21 cellular contexts compared by ENCODE assay signal in genomic region chr21:42688226-42688840, GRCh38. TPM values are rescaled to one million over a fixed set of nuclear protein-coding genes. Genes with fewer than 3 reads are reported as not detected.
A peak's percentile ranks its signal among the peaks of the same experiment; 100 is the strongest.
DNase-seq lines count a peak whose midpoint lies in the region; ATAC-seq and TF ChIP-seq lines count a peak whose summit lies in the region.
"Had no signal": no experiment of that assay in that cellular context is flagged by ENCODE, and none has a peak within 500 bp of the region (broad histone marks: within the 10 kb centered on the region; RNA-seq: fewer than 3 reads in every experiment).

No MANE protein-coding gene starts in this region.

- no peaks in the 10 kb centered on the region for H3K9me3 ChIP-seq in osteoblast (ENCODE audit: low read depth, low read length)
- H3K9me3 ChIP-seq in aorta (ENCODE audit: control insufficient read depth, low read length) = no peaks in the 10 kb centered on the region
- H3K9me3 ChIP-seq: A549, BE2C had no signal

- no peak overlapping the region for H3K4me3 ChIP-seq in osteoblast (ENCODE audit: insufficient read depth, low read length)
- no peak overlapping the region for H3K4me3 ChIP-seq in aorta (ENCODE audit: low read length in 2 of 2)
- H3K4me3 ChIP-seq: A549, GM23248 had no signal

- CTCF ChIA-PET in activated naive CD4-positive, alpha-beta T cell treated with anti-CD3 and anti-CD28 coated beads, Interleukin-2, amount 10 ng/mL, durations not matched to agents 7 days and 5 days (lab: Charles Lee) = no interaction called here
- CTCF ChIA-PET in activated naive CD4-positive, alpha-beta T cell treated with anti-CD3 and anti-CD28 coated beads for 36 hours (lab: Charles Lee) = no interaction called here

- H3K4me3 Mint-ChIP-seq in activated naive CD4-positive, alpha-beta T cell treated with anti-CD3 and anti-CD28 coated beads, Interleukin-2, amount 10 ng/mL, durations not matched to agents 7 days and 5 days = no peak overlapping the region
- H3K4me3 Mint-ChIP-seq in activated naive CD4-positive, alpha-beta T cell treated with anti-CD3 and anti-CD28 coated beads for 36 hours = no peak overlapping the region
- no peak overlapping the region for H3K4me3 Mint-ChIP-seq in activated T-helper 17 cell treated with anti-CD3 and anti-CD28 coated beads, Interleukin-2, amount 50 U/mL, for 72 hours
- no peak overlapping the region for H3K4me3 Mint-ChIP-seq in natural killer cell treated with Interleukin-12 subunit alpha and Interleukin-12 subunit beta and Interleukin-15 and Interleukin-18, amount 100 ng/mL, for 72 hours
- H3K4me3 Mint-ChIP-seq: CD4-positive, alpha-beta memory T cell had no signal

- H3K4me1 ChIP-seq in osteoblast (ENCODE audit: insufficient read depth, low read length) (peaks cover 5% of the 10 kb centered on the region), aorta (ENCODE audit: control insufficient read depth in 1 of 2, insufficient read depth in 2 of 2, low read length in 2 of 2) (no peaks in the 10 kb centered on the region)
- H3K4me1 ChIP-seq: A549, BE2C had no signal

- WGBS in aorta, 2 donors = 91 to 93% methylated on average over 16 of the region's 16 CpGs

- H3K9me3 Mint-ChIP-seq in activated naive CD4-positive, alpha-beta T cell treated with anti-CD3 and anti-CD28 coated beads, Interleukin-2, amount 10 ng/mL, durations not matched to agents 7 days and 5 days = no peaks in the 10 kb centered on the region
- H3K9me3 Mint-ChIP-seq in activated naive CD4-positive, alpha-beta T cell treated with anti-CD3 and anti-CD28 coated beads for 36 hours = no peaks in the 10 kb centered on the region
- no peaks in the 10 kb centered on the region for H3K9me3 Mint-ChIP-seq in activated T-helper 17 cell treated with anti-CD3 and anti-CD28 coated beads, Interleukin-2, amount 50 U/mL, for 72 hours
- H3K9me3 Mint-ChIP-seq in natural killer cell treated with Interleukin-12 subunit alpha and Interleukin-12 subunit beta and Interleukin-15 and Interleukin-18, amount 100 ng/mL, for 72 hours = no peaks in the 10 kb centered on the region
- H3K9me3 Mint-ChIP-seq: CD4-positive, alpha-beta memory T cell had no signal

- TF ChIP-seq CTCF in osteoblast (IDR thresholded peaks at IDR 0.05; ENCODE audit: extremely low read depth, low read depth, low read length) = no peak

- H3K36me3 Mint-ChIP-seq in activated naive CD4-positive, alpha-beta T cell treated with anti-CD3 and anti-CD28 coated beads, Interleukin-2, amount 10 ng/mL, durations not matched to agents 7 days and 5 days = no peaks in the 10 kb centered on the region
- H3K36me3 Mint-ChIP-seq in activated naive CD4-positive, alpha-beta T cell treated with anti-CD3 and anti-CD28 coated beads for 36 hours (ENCODE audit: low read depth) = peaks cover 1% of the 10 kb centered on the region
- H3K36me3 Mint-ChIP-seq in activated T-helper 17 cell treated with anti-CD3 and anti-CD28 coated beads, Interleukin-2, amount 50 U/mL, for 72 hours (ENCODE audit: low read depth) = no peaks in the 10 kb centered on the region
- H3K36me3 Mint-ChIP-seq in natural killer cell treated with Interleukin-12 subunit alpha and Interleukin-12 subunit beta and Interleukin-15 and Interleukin-18, amount 100 ng/mL, for 72 hours = no peaks in the 10 kb centered on the region

- H3K27me3 ChIP-seq in osteoblast (ENCODE audit: insufficient read depth, low read length) (peaks cover 12% of the 10 kb centered on the region), aorta (ENCODE audit: control insufficient read depth in 1 of 2, insufficient read depth in 2 of 2, low read length in 1 of 2) (no peaks in the 10 kb centered on the region)
- H3K27me3 ChIP-seq: BE2C had no signal

- H3K36me3 ChIP-seq in osteoblast (ENCODE audit: insufficient read depth, low read length) = no peaks in the 10 kb centered on the region
- no peaks in the 10 kb centered on the region for H3K36me3 ChIP-seq in aorta (ENCODE audit: control insufficient read depth in 1 of 2, insufficient read depth in 2 of 2, low read length in 1 of 2)
- H3K36me3 ChIP-seq: BE2C had no signal

- peaks cover 26% of the 10 kb centered on the region for H3K4me1 Mint-ChIP-seq in activated naive CD4-positive, alpha-beta T cell treated with anti-CD3 and anti-CD28 coated beads, Interleukin-2, amount 10 ng/mL, durations not matched to agents 7 days and 5 days
- peaks cover 18% of the 10 kb centered on the region for H3K4me1 Mint-ChIP-seq in activated naive CD4-positive, alpha-beta T cell treated with anti-CD3 and anti-CD28 coated beads for 36 hours (ENCODE audit: low read depth)
- peaks cover 12% of the 10 kb centered on the region for H3K4me1 Mint-ChIP-seq in activated T-helper 17 cell treated with anti-CD3 and anti-CD28 coated beads, Interleukin-2, amount 50 U/mL, for 72 hours
- peaks cover 14 to 15% of the 10 kb centered on the region in 2 donors for H3K4me1 Mint-ChIP-seq in natural killer cell treated with Interleukin-12 subunit alpha and Interleukin-12 subunit beta and Interleukin-15 and Interleukin-18, amount 100 ng/mL, for 72 hours (ENCODE audit: low read depth in 2 of 2)

- DNase-seq in activated naive CD4-positive, alpha-beta T cell treated with anti-CD3 and anti-CD28 coated beads, Interleukin-2, amount 10 ng/mL, durations not matched to agents 7 days and 5 days = peak; percentile 16
- no peak for DNase-seq in activated naive CD4-positive, alpha-beta T cell treated with anti-CD3 and anti-CD28 coated beads for 36 hours
- DNase-seq in osteoblast (ENCODE audit: insufficient read length, low spot score, missing footprints) = peak; percentile 78
- peak; percentile 33 to 44 for DNase-seq in aorta
- DNase-seq in kidney tubule cell (ENCODE audit: low spot score) = no peak
- no peak for DNase-seq in natural killer cell treated with Interleukin-12 subunit alpha and Interleukin-12 subunit beta and Interleukin-15 and Interleukin-18, amount 100 ng/mL, for 72 hours (ENCODE audit: low spot score)
- DNase-seq: 8988T; ACHN; AML-193; BE2C; C1 segment of cervical spinal cord; Calu3; CD4-positive, alpha-beta memory T cell; COR-L47; DMS53; DMS79 treated with DMSO at 0.1 percent for 48 hours; GF-D8; GM23248; HCEC 1CT had no signal

- no peak for ATAC-seq in activated T-helper 17 cell treated with anti-CD3 and anti-CD28 coated beads, Interleukin-2, amount 50 U/mL, for 72 hours (replicated peaks)
- no peak for ATAC-seq in aorta (ENCODE audit: low FRiP score)
- no peak for ATAC-seq in natural killer cell treated with Interleukin-12 subunit alpha and Interleukin-12 subunit beta and Interleukin-15 and Interleukin-18, amount 100 ng/mL, for 72 hours
- ATAC-seq: A549 had no signal

- intact Hi-C loops in activated naive CD4-positive, alpha-beta T cell treated with anti-CD3 and anti-CD28 coated beads for 36 hours (cut with micrococcal nuclease) = loop anchor here (10.0 kb wide), 1 partner anchor 96 kb away; no protein-coding TSS in a partner anchor
- intact Hi-C loops in aorta (cut with DNase I) = no loop called here

- no peak overlapping the region for H2AFZ ChIP-seq in osteoblast (ENCODE audit: low read length)
- H2AFZ ChIP-seq: GM23248 had no signal

- H3K27me3 Mint-ChIP-seq in activated naive CD4-positive, alpha-beta T cell treated with anti-CD3 and anti-CD28 coated beads, Interleukin-2, amount 10 ng/mL, durations not matched to agents 7 days and 5 days = peaks cover 6% of the 10 kb centered on the region
- no peaks in the 10 kb centered on the region for H3K27me3 Mint-ChIP-seq in activated naive CD4-positive, alpha-beta T cell treated with anti-CD3 and anti-CD28 coated beads for 36 hours (ENCODE audit: low read depth)
- no peaks in the 10 kb centered on the region for H3K27me3 Mint-ChIP-seq in activated T-helper 17 cell treated with anti-CD3 and anti-CD28 coated beads, Interleukin-2, amount 50 U/mL, for 72 hours
- H3K27me3 Mint-ChIP-seq in natural killer cell treated with Interleukin-12 subunit alpha and Interleukin-12 subunit beta and Interleukin-15 and Interleukin-18, amount 100 ng/mL, for 72 hours = peaks cover 0 to 2% of the 10 kb centered on the region in 2 donors
- H3K27me3 Mint-ChIP-seq: CD4-positive, alpha-beta memory T cell had no signal

- no peaks in the 10 kb centered on the region for H3K79me2 ChIP-seq in osteoblast (ENCODE audit: insufficient read depth, low read length)

- H3K27ac ChIP-seq in osteoblast (ENCODE audit: low read depth, low read length) (no peak overlapping the region), aorta (ENCODE audit: low read depth in 1 of 2, low read length in 2 of 2) (no peak overlapping the region)
- H3K27ac ChIP-seq: A549, GM23248 had no signal

- H3K4me2 ChIP-seq in osteoblast (ENCODE audit: insufficient read depth, low read length) = no peak overlapping the region
- H3K4me2 ChIP-seq: A549 had no signal

- H4K20me1 ChIP-seq in osteoblast (ENCODE audit: insufficient read depth, low read length) = no peaks in the 10 kb centered on the region

- no peak overlapping the region for H3K27ac Mint-ChIP-seq in activated naive CD4-positive, alpha-beta T cell treated with anti-CD3 and anti-CD28 coated beads, Interleukin-2, amount 10 ng/mL, durations not matched to agents 7 days and 5 days
- no peak overlapping the region for H3K27ac Mint-ChIP-seq in activated naive CD4-positive, alpha-beta T cell treated with anti-CD3 and anti-CD28 coated beads for 36 hours
- H3K27ac Mint-ChIP-seq in activated T-helper 17 cell treated with anti-CD3 and anti-CD28 coated beads, Interleukin-2, amount 50 U/mL, for 72 hours = peak overlapping the region; percentile 51
- H3K27ac Mint-ChIP-seq in natural killer cell treated with Interleukin-12 subunit alpha and Interleukin-12 subunit beta and Interleukin-15 and Interleukin-18, amount 100 ng/mL, for 72 hours = no peak overlapping the region

RNA-seq across cellular contexts. Expression of gene PDE9A, which starts 34.9 kb away (rescaled TPM):
- total RNA-seq in activated naive CD4-positive, alpha-beta T cell treated with anti-CD3 and anti-CD28 coated beads for 36 hours = 1 to 10 TPM; 6.3 to 7.4 TPM
- 1 to 10 TPM in 1 of 2 donors, under 1 TPM in 1; 0.95 to 6.9 TPM for total RNA-seq in activated T-helper 17 cell treated with anti-CD3 and anti-CD28 coated beads, Interleukin-2, amount 50 U/mL, for 72 hours
- total RNA-seq in osteoblast (0.36 TPM in 1 of 2 replicates, not detected in the other), aorta (10 to 100 TPM in 1 of 2 donors, 1 to 10 TPM in 1; 3.8 to 11.8 TPM)
- 10 to 100 TPM in 1 of 2 donors, 1 to 10 TPM in 1; 2.6 to 16.2 TPM for polyA plus RNA-seq in aorta
- 1 to 10 TPM; 1.4 to 2.2 TPM for total RNA-seq in natural killer cell treated with Interleukin-12 subunit alpha and Interleukin-12 subunit beta and Interleukin-15 and Interleukin-18, amount 100 ng/mL, for 72 hours
- total RNA-seq: GM23248 had no signal
- polyA plus RNA-seq: GM23248 had no signal

Comparison
In these comparisons a context has a peak if more than half of its experiments do, and no peak if none do; other contexts are left out.
1. DNase-seq: peak in activated naive CD4-positive, alpha-beta T cell treated with anti-CD3 and anti-CD28 coated beads, Interleukin-2, amount 10 ng/mL, durations not matched to agents 7 days and 5 days (single experiment), osteoblast (single experiment) and aorta (2 of 2); none in activated naive CD4-positive, alpha-beta T cell treated with anti-CD3 and anti-CD28 coated beads for 36 hours (single experiment), kidney tubule cell (single experiment) and natural killer cell treated with Interleukin-12 subunit alpha and Interleukin-12 subunit beta and Interleukin-15 and Interleukin-18, amount 100 ng/mL, for 72 hours (single experiment).